Comparison of ENCODE assay signal across 18 cellular contexts in genomic region chr4:10587296-10587695, GRCh38.
"Had no signal": no experiment of that assay in that cellular context is flagged by ENCODE, and none has a peak within 500 bp of the region (broad histone marks: within the 10 kb centered on the region; RNA-seq: fewer than 3 reads in every experiment).

No MANE protein-coding gene starts in this region.

- H3K27me3 Mint-ChIP-seq: dendritic cell treated with granulocyte-macrophage colony-stimulating factor and Interleukin-4, amounts not matched to agents 40 ng/mL and 50 ng/mL, for 4 days; naive B cell had no signal

- DNase-seq: foreskin melanocyte; head of caudate nucleus; left colon; left ventricle myocardium superior; naive B cell; psoas muscle; retina; right lobe of liver; stimulated activated CD4-positive, alpha-beta T cell treated with anti-CD3 and anti-CD28 coated beads, Interleukin-4, amount 100 ng/mL, for 24 hours; stomach; substantia nigra; transverse colon had no signal

- H3K36me3 ChIP-seq: neutrophil, right lobe of liver, stomach, thoracic aorta, transverse colon had no signal

- ATAC-seq: left colon, left ventricle myocardium superior, psoas muscle, right lobe of liver had no signal

- H3K4me1 ChIP-seq: psoas muscle, right lobe of liver had no signal

- H3K4me3 Mint-ChIP-seq: dendritic cell treated with granulocyte-macrophage colony-stimulating factor and Interleukin-4, amounts not matched to agents 40 ng/mL and 50 ng/mL, for 4 days had no signal

- H3K27me3 ChIP-seq: hepatocyte, neutrophil, right lobe of liver, stomach, transverse colon had no signal

- H3K36me3 Mint-ChIP-seq: naive B cell had no signal

- FAIRE-seq: colon had no signal

- H3K79me2 ChIP-seq: hepatocyte had no signal

- H3K4me2 ChIP-seq: hepatocyte had no signal

- H3K27ac ChIP-seq: hepatocyte, neutrophil, psoas muscle, right lobe of liver, stomach, thoracic aorta, transverse colon had no signal

- H3K27ac Mint-ChIP-seq: dendritic cell treated with granulocyte-macrophage colony-stimulating factor and Interleukin-4, amounts not matched to agents 40 ng/mL and 50 ng/mL, for 4 days had no signal

- H2AFZ ChIP-seq: hepatocyte had no signal

- H3K4me3 ChIP-seq: hepatocyte, lung, psoas muscle, right lobe of liver, stomach, thoracic aorta, transverse colon had no signal

- H3K9me3 Mint-ChIP-seq: dendritic cell treated with granulocyte-macrophage colony-stimulating factor and Interleukin-4, amounts not matched to agents 40 ng/mL and 50 ng/mL, for 4 days had no signal

- H3K9me3 ChIP-seq: neutrophil, psoas muscle, right lobe of liver, stomach, thoracic aorta, transverse colon had no signal
